34 cellular contexts compared by ENCODE assay signal in the genomic region with DNA sequence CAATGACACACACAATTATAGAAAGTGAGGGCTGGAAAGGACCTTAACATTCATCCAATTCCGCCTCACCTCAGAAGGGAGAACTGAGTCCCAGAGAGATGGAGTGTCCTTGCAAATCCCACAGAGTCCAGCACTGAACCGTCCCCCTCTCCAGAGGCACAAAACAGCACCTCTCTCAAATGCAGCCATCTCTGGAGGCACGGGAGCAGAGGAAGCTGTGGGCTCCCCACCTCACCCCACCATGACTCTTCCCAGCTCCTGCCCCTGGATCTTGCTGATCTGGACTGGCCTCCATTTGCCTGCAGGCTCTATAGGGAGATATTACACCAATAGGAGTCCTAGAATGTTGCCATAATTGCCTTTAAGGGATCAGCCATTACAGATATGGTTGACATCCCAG. TPM values are rescaled to one million over a fixed set of nuclear protein-coding genes. Genes with fewer than 3 reads are reported as not detected.
"Had no signal": no experiment of that assay in that cellular context is flagged by ENCODE, and none has a peak within 500 bp of the region (broad histone marks: within the 10 kb centered on the region; RNA-seq: fewer than 3 reads in every experiment).

No MANE protein-coding gene starts in this region.

- H3K9me3 Mint-ChIP-seq: mesothelial cell of epicardium; stimulated activated memory B cell treated with anti-CD40 and anti-IgM and Interleukin-4, amounts not matched to agents 10 μg/mL and 1 μg/mL and 100 μg/mL, for 72 hours; stimulated activated naive CD8-positive, alpha-beta T cell treated with anti-CD3 and anti-CD28 coated beads, Interleukin-15, amount 100 ng/mL, for 72 hours had no signal

- H3K36me3 ChIP-seq: left lung, lower lobe of right lung, neutrophil, ovary, right atrium auricular region, right lobe of liver, thyroid gland, transverse colon, upper lobe of left lung had no signal

- H3K4me3 Mint-ChIP-seq: stimulated activated memory B cell treated with anti-CD40 and anti-IgM and Interleukin-4, amounts not matched to agents 10 μg/mL and 1 μg/mL and 100 μg/mL, for 72 hours had no signal

- H3K27me3 ChIP-seq: ovary, testis, thyroid gland had no signal

- H3K9me3 ChIP-seq: left lung, lower lobe of right lung, neutrophil, ovary, right atrium auricular region, right lobe of liver, testis, thyroid gland, transverse colon, upper lobe of left lung had no signal

- H3K27ac ChIP-seq: left lung, lower lobe of right lung, neutrophil, ovary, right atrium auricular region, right lobe of liver, testis, thyroid gland, transverse colon, upper lobe of left lung had no signal

- H3K4me1 Mint-ChIP-seq: natural killer cell; stimulated activated naive CD8-positive, alpha-beta T cell treated with anti-CD3 and anti-CD28 coated beads, Interleukin-15, amount 100 ng/mL, for 72 hours had no signal

- H3K36me3 Mint-ChIP-seq: immature natural killer cell; mesothelial cell of epicardium; stimulated activated memory B cell treated with anti-CD40 and anti-IgM and Interleukin-4, amounts not matched to agents 10 μg/mL and 1 μg/mL and 100 μg/mL, for 72 hours had no signal

- H3K27ac Mint-ChIP-seq: immature natural killer cell; mesothelial cell of epicardium; natural killer cell; progenitor cell of endocrine pancreas; stimulated activated memory B cell treated with anti-CD40 and anti-IgM and Interleukin-4, amounts not matched to agents 10 μg/mL and 1 μg/mL and 100 μg/mL, for 72 hours; stimulated activated naive CD8-positive, alpha-beta T cell treated with anti-CD3 and anti-CD28 coated beads, Interleukin-15, amount 100 ng/mL, for 72 hours had no signal

- DNase-seq: hypothalamus; immature natural killer cell; kidney; left colon; left lung; lower lobe of right lung; mammary epithelial cell; mesendoderm; naive B cell; natural killer cell; occipital lobe; ovary; right lobe of liver; stimulated activated CD4-positive, alpha-beta T cell treated with anti-CD3 and anti-CD28 coated beads, Interleukin-1b, Interleukin-23, amount 100 ng/mL, for 48 hours; stimulated activated CD4-positive, alpha-beta T cell treated with anti-CD3 and anti-CD28 coated beads, Interleukin-2, amount 100 ng/mL, for 48 hours; stimulated activated CD4-positive, alpha-beta T cell treated with anti-CD3 and anti-CD28 coated beads, Interleukin-4, amount 100 ng/mL, for 4 hours; stimulated activated CD8-positive, alpha-beta memory T cell treated with anti-CD3 and anti-CD28 coated beads, Interleukin-4, amount 100 ng/mL, for 48 hours; stimulated activated naive CD4-positive, alpha-beta T cell treated with Interleukin-2 at 50 U/mL for 16 hours; stimulated activated naive CD8-positive, alpha-beta T cell treated with anti-CD3 and anti-CD28 coated beads, Interleukin-15, amount 100 ng/mL, for 72 hours; substantia nigra; testis; thyroid gland; transverse colon; upper lobe of left lung had no signal

- H3K4me3 ChIP-seq: left lung, lower lobe of right lung, ovary, right atrium auricular region, right lobe of liver, smooth muscle cell, testis, thyroid gland, transverse colon, upper lobe of left lung had no signal

- H3K4me2 ChIP-seq: smooth muscle cell had no signal

- H3K4me1 ChIP-seq: right lobe of liver, testis had no signal

RNA-seq across cellular contexts. Expression of a gene that starts 1.4 kb away (rescaled TPM):
- total RNA-seq: left lung, liver, lower lobe of right lung, natural killer cell, occipital lobe, pulmonary artery endothelial cell, renal cortical epithelial cell, right atrium auricular region, skeletal muscle tissue had no signal
